8 cellular contexts compared by ENCODE assay signal in the genomic region with DNA sequence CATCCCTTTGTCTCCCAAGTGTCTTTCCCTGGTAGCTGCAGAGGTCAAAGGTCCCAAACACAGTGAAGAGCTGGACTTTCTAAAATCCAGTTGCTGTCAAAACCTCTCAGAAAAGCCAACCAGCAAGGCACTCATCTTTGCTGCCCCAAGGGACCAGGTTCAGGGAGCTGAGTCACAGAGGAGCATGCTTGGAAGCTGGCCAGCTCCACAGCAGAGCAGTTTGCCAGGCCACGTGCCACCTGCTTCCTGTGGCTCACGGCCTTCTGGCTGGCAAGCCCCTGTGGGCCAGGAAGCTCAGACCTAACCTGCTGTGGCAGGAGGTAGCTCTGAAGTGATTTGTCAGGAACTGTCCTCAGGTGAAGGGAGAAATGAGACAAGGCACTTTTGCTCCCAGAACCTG. TPM values are rescaled to one million over a fixed set of nuclear protein-coding genes. Genes with fewer than 3 reads are reported as not detected.
DNase-seq lines count a peak whose midpoint lies in the region; ATAC-seq and TF ChIP-seq lines count a peak whose summit lies in the region.

No MANE protein-coding gene starts in this region.

- peaks cover 14 to 19% of the 10 kb centered on the region in 2 donors for H3K4me1 ChIP-seq in thoracic aorta (ENCODE audit: control insufficient read depth in 1 of 2, low read depth in 2 of 2)

- H3K9me3 ChIP-seq in thoracic aorta, result no peaks in the 10 kb centered on the region

- H3K4me3 ChIP-seq in thoracic aorta, result no peak overlapping the region

- DNase-seq in DMS 273 (lab: John Stamatoyannopoulos, UW; ENCODE audit: unreplicated experiment) (peak; percentile 91), NCI-H1092 (lab: John Stamatoyannopoulos, UW) (peak; percentile 85), mesenteric fat pad (ENCODE audit: low spot score) (peak; percentile 91), thoracic aorta (ENCODE audit: low spot score) (no peak)

- peaks cover 34% of the 10 kb centered on the region for H3K36me3 ChIP-seq in thoracic aorta

- no peaks in the 10 kb centered on the region for H3K27me3 ChIP-seq in thoracic aorta (replicated peaks; ENCODE audit: insufficient read depth)

- TF ChIP-seq CTCF in VCaP (conservative IDR thresholded peaks at IDR 0.05) (no peak), thoracic aorta (IDR thresholded peaks at IDR 0.05) (no peak)

- no peak for ATAC-seq in thoracic aorta (ENCODE audit: insufficient number of reproducible peaks, low FRiP score, low read depth)
- ATAC-seq in HG03469 (IDR thresholded peaks at IDR 0.05; ENCODE audit: unreplicated experiment), result no peak
- no peak for ATAC-seq in HG02759 (IDR thresholded peaks at IDR 0.05; ENCODE audit: unreplicated experiment)

- peak overlapping the region; percentile 66 for H3K27ac ChIP-seq in VCaP
- peak overlapping the region; percentile 15 for H3K27ac ChIP-seq in cingulate gyrus (ENCODE audit: low read depth, low read length)
- H3K27ac ChIP-seq in thoracic aorta, result peak overlapping the region; percentile 19 to 33

RNA-seq across cellular contexts. Expression of a gene that starts 3.6 kb away (rescaled TPM):
- 156 TPM for total RNA-seq in mesenteric fat pad
- 100 to 1,000 TPM; 144 to 235 TPM for total RNA-seq in thoracic aorta

RNA-seq across cellular contexts. Expression of a gene that starts 5.0 kb away (rescaled TPM):
- total RNA-seq in mesenteric fat pad, result 43.5 TPM
- 10 to 100 TPM; 52.1 to 94.0 TPM for total RNA-seq in thoracic aorta

RNA-seq across cellular contexts. Expression of a gene that starts 31.9 kb away (rescaled TPM):
- total RNA-seq in mesenteric fat pad (13.0 TPM), thoracic aorta (1 to 10 TPM; 4.1 to 4.6 TPM)

RNA-seq across cellular contexts. Expression of a gene that starts 50.9 kb away (rescaled TPM):
- 14.1 TPM for total RNA-seq in mesenteric fat pad
- 10 to 100 TPM; 10.2 to 11.8 TPM for total RNA-seq in thoracic aorta

Comparison
In these comparisons a context has a peak if more than half of its experiments do, and no peak if none do; other contexts are left out.
1. H3K27ac ChIP-seq: peak in every context shown above with its lines; median percentile 66 in VCaP; 26 in thoracic aorta; 15 in cingulate gyrus.